ENCODE assay signal across 22 cellular contexts in the genomic region with DNA sequence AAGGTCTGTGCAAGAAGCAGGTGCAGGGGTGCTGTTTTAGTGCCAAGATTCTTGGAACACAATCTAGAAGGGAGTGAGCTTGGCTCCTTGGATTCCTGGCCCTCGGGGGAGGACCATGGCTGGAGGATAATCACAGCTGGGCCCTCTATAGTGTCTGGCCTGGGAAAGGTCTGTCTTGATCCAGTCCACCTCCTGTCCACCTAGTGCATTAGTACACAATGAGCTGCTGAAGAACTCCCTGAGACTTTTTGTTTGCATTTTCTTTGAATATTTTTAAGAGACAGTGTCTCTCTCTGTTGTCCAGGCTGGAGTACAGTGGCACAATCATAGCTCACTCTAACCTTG. TPM values are rescaled to one million over a fixed set of nuclear protein-coding genes. Genes with fewer than 3 reads are reported as not detected.
DNase-seq lines count a peak whose midpoint lies in the region; ATAC-seq and TF ChIP-seq lines count a peak whose summit lies in the region.
"Had no signal": no experiment of that assay in that cellular context is flagged by ENCODE, and none has a peak within 500 bp of the region (broad histone marks: within the 10 kb centered on the region; RNA-seq: fewer than 3 reads in every experiment).

No MANE protein-coding gene starts in this region.

- no peaks in the 10 kb centered on the region for H3K27me3 ChIP-seq in IMR-90 (ENCODE audit: control insufficient read depth, insufficient read depth, low read length)
- no peaks in the 10 kb centered on the region for H3K27me3 ChIP-seq in right atrium auricular region
- no peaks in the 10 kb centered on the region for H3K27me3 ChIP-seq in sigmoid colon
- H3K27me3 ChIP-seq: BLaER1, SJSA1 had no signal

- in situ Hi-C loops in IMR-90 (cut with MboI; ENCODE audit: low sequenced_read_pairs) = no loop called here

- no peak overlapping the region for H3K4me3 Mint-ChIP-seq in activated CD4-positive, alpha-beta T cell treated with anti-CD3 and anti-CD28 coated beads, Interleukin-2, amount 10 ng/mL, durations not matched to agents 24 days and 14 days
- H3K4me3 Mint-ChIP-seq: CD4-positive, alpha-beta memory T cell; IgD-negative memory B cell had no signal

- H4K91ac ChIP-seq in IMR-90 (ENCODE audit: insufficient read depth, low read depth, low read length) = peak overlapping the region; percentile 51; the same call in 1 of the 2 replicates

- H3K4me2 ChIP-seq in IMR-90 (ENCODE audit: low read depth, low read length) = no peak overlapping the region; the same call in 1 of the 2 replicates
- H3K4me2 ChIP-seq: BLaER1 had no signal

- no peaks in the 10 kb centered on the region for H3K9me3 Mint-ChIP-seq in activated CD4-positive, alpha-beta T cell treated with anti-CD3 and anti-CD28 coated beads, Interleukin-2, amount 10 ng/mL, durations not matched to agents 24 days and 14 days
- H3K9me3 Mint-ChIP-seq: CD4-positive, alpha-beta memory T cell; IgD-negative memory B cell had no signal

- TF ChIP-seq POLR2A in IMR-90 (IDR thresholded peaks at IDR 0.05; ENCODE audit: low read depth, low read length) (no peak), sigmoid colon (IDR thresholded peaks at IDR 0.05) (no peak)

- H3K36me3 Mint-ChIP-seq in activated CD4-positive, alpha-beta T cell treated with anti-CD3 and anti-CD28 coated beads, Interleukin-2, amount 10 ng/mL, durations not matched to agents 24 days and 14 days (ENCODE audit: low read depth) = peaks cover 5% of the 10 kb centered on the region
- H3K36me3 Mint-ChIP-seq: CD4-positive, alpha-beta memory T cell had no signal

- peak overlapping the region in 1 of 2 experiments; percentile 56; a peak in 1 of 4 replicates for H4K8ac ChIP-seq in IMR-90 (ENCODE audit: low read depth in 2 of 2, low read length in 2 of 2)

- no peaks in the 10 kb centered on the region for H4K20me1 ChIP-seq in IMR-90 (ENCODE audit: insufficient read depth, low read length)
- H4K20me1 ChIP-seq: BLaER1 had no signal

- TF ChIP-seq CTCF in IMR-90 (conservative IDR thresholded peaks at IDR 0.05; ENCODE audit: low read depth, low read length) (no peak), right atrium auricular region (IDR thresholded peaks at IDR 0.05) (no peak), sigmoid colon (IDR thresholded peaks at IDR 0.05) (no peak)

- H2BK15ac ChIP-seq in IMR-90 (ENCODE audit: low read depth, low read length) = peak overlapping the region; percentile 10; the same call in 1 of the 3 replicates

- no peak overlapping the region for H2AFZ ChIP-seq in IMR-90 (replicated peaks; ENCODE audit: low read length, poor library complexity)

- no peaks in the 10 kb centered on the region for H3K79me1 ChIP-seq in IMR-90 (ENCODE audit: low read depth in 1 of 2, low read length in 2 of 2)

- H2AK5ac ChIP-seq in IMR-90 (ENCODE audit: low read depth, low read length) = peak overlapping the region; percentile 63; the same call in 1 of the 2 replicates

- peak overlapping the region; percentile 69 for H2BK20ac ChIP-seq in IMR-90 (ENCODE audit: low read depth, low read length)

- no peak for TF ChIP-seq EP300 in sigmoid colon (IDR thresholded peaks at IDR 0.05)

- H3K14ac ChIP-seq in IMR-90 (replicated peaks; ENCODE audit: low read depth, low read length) = peak overlapping the region; percentile 48; the same call in 1 of the 2 replicates

- peak overlapping the region; percentile 74 for H3K18ac ChIP-seq in IMR-90 (ENCODE audit: low read depth, low read length)

- 0 out of 2 replicates have a peak overlapping the region, but pooled peaks have one; percentile 15 for H3K23ac ChIP-seq in IMR-90 (ENCODE audit: low read depth, low read length)

- peak overlapping the region; percentile 67 for H3K4ac ChIP-seq in IMR-90 (ENCODE audit: low read depth, low read length)

- H3K4me1 Mint-ChIP-seq in activated CD4-positive, alpha-beta T cell treated with anti-CD3 and anti-CD28 coated beads, Interleukin-2, amount 10 ng/mL, durations not matched to agents 24 days and 14 days = peaks cover 24% of the 10 kb centered on the region

- H3K4me1 ChIP-seq in IMR-90 (ENCODE audit: control insufficient read depth, insufficient read depth, low read length) (peaks cover 9% of the 10 kb centered on the region; the same call in 1 of the 2 replicates), right atrium auricular region (peaks cover 0 to 29% of the 10 kb centered on the region in 2 donors), sigmoid colon (peaks cover 0 to 16% (median 6%) of the 10 kb centered on the region in 4 donors)
- H3K4me1 ChIP-seq: SJSA1 had no signal

- H3K27ac Mint-ChIP-seq in activated CD4-positive, alpha-beta T cell treated with anti-CD3 and anti-CD28 coated beads, Interleukin-2, amount 10 ng/mL, durations not matched to agents 24 days and 14 days = peak overlapping the region; percentile 29
- H3K27ac Mint-ChIP-seq: IgD-negative memory B cell had no signal

- CTCF ChIA-PET in IMR-90 (lab: Yijun Ruan, JAX) = interaction anchor here (0.6 kb wide), 1 partner anchor 9 kb away, joined by 5 read pairs; no protein-coding TSS in a partner anchor

- peaks cover 7% of the 10 kb centered on the region; the same call in 1 of the 2 replicates for H3K9me1 ChIP-seq in IMR-90 (ENCODE audit: insufficient read depth, low read length)

- intact Hi-C loops in activated CD4-positive, alpha-beta T cell treated with anti-CD3 and anti-CD28 coated beads, Interleukin-2, amount 10 ng/mL, durations not matched to agents 24 days and 14 days (cut with micrococcal nuclease) = no loop called here
- intact Hi-C loops in IMR-90 (cut with micrococcal nuclease) (no loop called here), sigmoid colon (cut with DNase I) (no loop called here)

- H3K56ac ChIP-seq in IMR-90 (ENCODE audit: extremely low read depth, insufficient read depth, low read length) = no peak overlapping the region; the same call in 1 of the 2 replicates

- no TSS peak for BruUV-seq in IMR-90 (replicated peaks; lab: Mats Ljungman, UMichigan)

- no peaks in the 10 kb centered on the region for H3K36me3 ChIP-seq in IMR-90 (ENCODE audit: control insufficient read depth, insufficient read depth, low read length)
- no peaks in the 10 kb centered on the region for H3K36me3 ChIP-seq in right atrium auricular region
- H3K36me3 ChIP-seq in sigmoid colon = no peaks in the 10 kb centered on the region
- H3K36me3 ChIP-seq: BLaER1, SJSA1 had no signal

- WGBS in IMR-90 (ENCODE audit: extremely low coverage in 2 of 2, insufficient read length in 1 of 2), 2 experiments = no CpG with 5 or more reads among the region's 1 CpG
- 64 to 71% methylated on average over 1 of the region's 1 CpG for WGBS in sigmoid colon, 2 donors

- no peaks in the 10 kb centered on the region for H3K9me3 ChIP-seq in IMR-90 (ENCODE audit: control insufficient read depth, insufficient read depth, low read length)
- H3K9me3 ChIP-seq in right atrium auricular region = no peaks in the 10 kb centered on the region
- H3K9me3 ChIP-seq in sigmoid colon = no peaks in the 10 kb centered on the region
- H3K9me3 ChIP-seq: BLaER1, SJSA1 had no signal

- H2BK5ac ChIP-seq in IMR-90 (ENCODE audit: low read depth, low read length, poor library complexity, severe bottlenecking) = no peak overlapping the region

- DNase-seq in activated CD4-positive, alpha-beta T cell treated with anti-CD3 and anti-CD28 coated beads, Interleukin-2, amount 10 ng/mL, durations not matched to agents 24 days and 14 days = no peak
- DNase-seq in activated CD4-positive, alpha-beta T cell treated with anti-CD3 and anti-CD28 coated beads for 48 hours = no peak
- DNase-seq in IMR-90 (no peak), right atrium auricular region (ENCODE audit: low spot score) (peak; percentile 53), sigmoid colon (no peak), inferior parietal cortex (ENCODE audit: extremely low spot score) (no peak)
- DNase-seq: ACHN; CD4-positive, alpha-beta memory T cell; NCI-H1694; NCI-H2081; NCI-H2171; NCI-H345; NCI-H524; NCI-H774; NK-92 treated with Interleukin-12 subunit alpha and Interleukin-12 subunit beta, amount 100 ng/mL, for 24 hours had no signal

- H2AK9ac ChIP-seq in IMR-90 (replicated peaks; ENCODE audit: low read depth, low read length, poor library complexity) = no peak overlapping the region

- no peak for TF ChIP-seq RAD21 in IMR-90 (IDR thresholded peaks at IDR 0.05; ENCODE audit: low read length)

- H3K4me3 ChIP-seq in IMR-90 (ENCODE audit: insufficient read depth, low read depth, low read length) = no peak overlapping the region
- H3K4me3 ChIP-seq in right atrium auricular region = no peak overlapping the region
- H3K4me3 ChIP-seq in sigmoid colon = no peak overlapping the region
- H3K4me3 ChIP-seq: BLaER1, SJSA1 had no signal

- peak overlapping the region; percentile 70 for H2BK120ac ChIP-seq in IMR-90 (ENCODE audit: low read depth, low read length)

- no peak; the same call in 1 of the 2 replicates for ATAC-seq in IMR-90 (ENCODE audit: low read depth)
- no peak for ATAC-seq in GM21723 (IDR thresholded peaks at IDR 0.05; ENCODE audit: unreplicated experiment)
- ATAC-seq in GM21786 (IDR thresholded peaks at IDR 0.05; ENCODE audit: unreplicated experiment) = no peak
- ATAC-seq: Panc1 had no signal

- H3K27ac ChIP-seq in IMR-90 (ENCODE audit: insufficient read depth, low read length) (peak overlapping the region; percentile 55; the same call in 1 of the 2 replicates), right atrium auricular region (peak overlapping the region; percentile 32 to 63), sigmoid colon (peak overlapping the region in 3 of 4 donors; percentile 20 to 49 (median 30))
- H3K27ac ChIP-seq: 22Rv1, BLaER1, SJSA1 had no signal

- POLR2A ChIA-PET in IMR-90 (lab: Charles Lee; ENCODE audit: unreplicated experiment) = interaction anchor here (0.6 kb wide), 1 partner anchor 15 kb away, joined by 3 read pairs; no protein-coding TSS in a partner anchor

- no peak overlapping the region; the same call in 1 of the 2 replicates for H4K5ac ChIP-seq in IMR-90 (ENCODE audit: low read depth, low read length)

- H3K9ac ChIP-seq in IMR-90 (ENCODE audit: low read depth, low read length) = no peak overlapping the region
- H3K9ac ChIP-seq: BLaER1 had no signal

- H3K27me3 Mint-ChIP-seq in activated CD4-positive, alpha-beta T cell treated with anti-CD3 and anti-CD28 coated beads, Interleukin-2, amount 10 ng/mL, durations not matched to agents 24 days and 14 days = no peaks in the 10 kb centered on the region
- H3K27me3 Mint-ChIP-seq: CD4-positive, alpha-beta memory T cell; IgD-negative memory B cell had no signal

- dilution Hi-C loops in IMR-90 (cut with HindIII; ENCODE audit: low sequenced_read_pairs, unreplicated experiment) = no loop called here

TF ChIP-seq in IMR-90, 13 proteins besides CTCF, POLR2A, EP300 and RAD21 (continues in another document):
- TF ChIP-seq BHLHE40 (IDR thresholded peaks at IDR 0.05; ENCODE audit: low read depth, low read length) (no peak), RFX5 (IDR thresholded peaks at IDR 0.05; ENCODE audit: low read depth, low read length) (no peak)

RNA-seq across cellular contexts. Expression of a gene that starts 50.5 kb away (rescaled TPM):
- 29.7 and 33.9 TPM in 2 replicates for total RNA-seq in activated CD4-positive, alpha-beta T cell treated with anti-CD3 and anti-CD28 coated beads, Interleukin-2, amount 10 ng/mL, durations not matched to agents 24 days and 14 days
- 21.3 and 24.7 TPM in 2 replicates for total RNA-seq in IMR-90 (2012; rRNA removed)
- polyA plus RNA-seq in IMR-90 (2012; rRNA removed) = 19.2 and 20.4 TPM in 2 replicates
- 14.9 and 15.4 TPM in 2 replicates for polyA plus RNA-seq in IMR-90 (2012; cell fraction: cytosol; rRNA removed)
- 11.4 and 14.9 TPM in 2 replicates for polyA plus RNA-seq in IMR-90 (2012; cell fraction: nucleus; rRNA removed; ENCODE audit: low replicate concordance)
- total RNA-seq in right atrium auricular region = 100 to 1,000 TPM; 170 to 189 TPM
- 100 to 1,000 TPM; 264 to 355 (median 310) TPM for total RNA-seq in sigmoid colon
- polyA plus RNA-seq in sigmoid colon = 10 to 100 TPM; 44.2 to 84.3 (median 47.4) TPM
